Comparison of ENCODE assay signal across 1 cellular context in the genomic region with DNA sequence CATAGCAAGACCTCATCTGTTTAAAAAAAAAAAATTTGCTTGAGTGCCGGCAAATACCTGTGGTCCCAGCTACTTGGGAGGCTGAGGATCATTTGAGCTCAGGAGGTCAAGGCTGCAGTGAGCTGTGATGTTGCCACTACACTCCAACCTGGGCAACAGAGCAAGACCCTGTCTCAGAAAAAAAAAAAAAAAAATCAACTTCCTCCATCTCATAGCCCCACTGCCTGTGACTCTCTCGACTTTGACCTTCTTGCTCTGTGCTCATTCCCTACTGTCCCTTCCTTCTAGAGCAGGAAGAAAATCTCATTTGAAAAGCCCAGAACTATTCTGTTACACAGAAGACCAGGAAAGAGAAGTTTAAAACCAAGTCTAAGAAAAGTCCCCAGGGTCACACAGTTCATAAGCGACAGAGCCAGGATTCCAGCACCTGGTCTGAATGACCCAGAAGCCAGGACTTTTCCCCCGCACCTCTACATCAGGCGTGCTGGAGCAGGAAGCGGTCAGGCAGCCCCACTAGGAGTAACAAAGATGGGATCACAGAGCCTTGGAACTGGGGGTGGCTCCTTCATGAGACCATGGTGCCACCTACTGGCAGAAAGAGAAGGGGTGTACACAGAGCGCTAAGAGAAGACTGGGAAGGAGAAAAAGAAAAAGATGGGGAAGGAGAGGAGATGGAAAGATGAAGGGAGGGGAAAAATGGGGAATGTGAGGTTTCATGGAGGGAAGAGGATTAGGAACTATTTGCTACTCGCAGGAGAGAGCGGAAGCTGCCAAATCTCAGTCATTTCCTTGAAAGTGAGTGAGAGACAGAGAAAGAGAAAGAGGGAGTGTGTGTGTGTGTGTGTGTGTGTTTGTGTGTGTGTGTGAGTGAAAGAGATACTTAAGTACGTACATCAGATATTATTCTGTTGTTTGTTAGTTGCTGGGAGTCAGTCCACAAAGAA.
A peak's percentile ranks its signal among the peaks of the same experiment; 100 is the strongest.
TF ChIP-seq lines count a peak whose summit lies in the region.

No MANE protein-coding gene starts in this region.

TF ChIP-seq in neural cell, 6 proteins besides CTCF, POLR2A, EP300 and RAD21:
- TF ChIP-seq REST (IDR thresholded peaks at IDR 0.05; ENCODE audit: borderline replicate concordance) (no peak), TAF1 (IDR thresholded peaks at IDR 0.05; ENCODE audit: low read depth) (no peak), MXI1 (conservative IDR thresholded peaks at IDR 0.05; ENCODE audit: poor library complexity, severe bottlenecking) (peak; percentile 33), POLR2AphosphoS5 (IDR thresholded peaks at IDR 0.05) (no peak), SMC3 (conservative IDR thresholded peaks at IDR 0.05; ENCODE audit: poor library complexity) (peak; percentile 92), EZH2 (IDR thresholded peaks at IDR 0.05; ENCODE audit: borderline replicate concordance, insufficient read depth, low read length, poor library complexity, severe bottlenecking) (no peak)
